ENCODE assay signal across 30 cellular contexts in the genomic region with DNA sequence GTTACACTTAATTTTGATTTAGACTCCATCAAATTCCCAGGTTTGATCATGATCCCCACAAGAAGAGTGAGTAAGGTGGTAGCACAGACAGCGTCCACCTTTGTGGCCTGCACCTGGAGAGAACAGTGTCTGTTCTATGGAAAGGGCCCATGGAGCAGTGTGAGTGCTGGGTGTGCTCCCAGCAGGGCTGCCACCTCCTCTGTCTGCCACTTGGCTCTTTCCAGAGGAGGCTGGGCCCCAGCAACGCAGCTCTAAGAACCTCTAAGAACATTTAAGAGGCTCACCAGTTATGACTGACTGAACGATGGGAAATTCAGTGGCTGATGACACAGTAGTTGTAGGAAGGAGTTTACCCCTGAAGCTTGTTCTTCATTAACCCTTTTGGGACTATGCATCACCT. TPM values are rescaled to one million over a fixed set of nuclear protein-coding genes. Genes with fewer than 3 reads are reported as not detected.
DNase-seq lines count a peak whose midpoint lies in the region; ATAC-seq, FAIRE-seq and TF ChIP-seq lines count a peak whose summit lies in the region.
"Had no signal": no experiment of that assay in that cellular context is flagged by ENCODE, and none has a peak within 500 bp of the region (broad histone marks: within the 10 kb centered on the region; RNA-seq: fewer than 3 reads in every experiment).

No MANE protein-coding gene starts in this region.

- CTCF ChIA-PET in activated CD4-positive, alpha-beta T cell treated with anti-CD3 and anti-CD28 coated beads, Interleukin-2, amount 10 ng/mL, durations not matched to agents 7 days and 5 days (lab: Charles Lee), result interaction anchor here (0.7 to 20.0 kb wide), 2 partner anchors 12 to 14 kb away, joined by 3 to 170 read pairs; a partner anchor contains a TSS

- H3K27ac Mint-ChIP-seq in activated CD4-positive, alpha-beta T cell treated with anti-CD3 and anti-CD28 coated beads, Interleukin-2, amount 10 ng/mL, durations not matched to agents 7 days and 5 days, result peak overlapping the region; percentile 52
- peak overlapping the region; percentile 81 for H3K27ac Mint-ChIP-seq in stimulated activated naive CD8-positive, alpha-beta T cell treated with anti-CD3 and anti-CD28 coated beads, Interleukin-15, Interleukin-2, amounts not matched to agents 100 ng/mL and 50 ng/mL, for 24 hours
- H3K27ac Mint-ChIP-seq: IgD-negative memory B cell had no signal

- intact Hi-C loops in lower lobe of right lung (cut with DNase I) (no loop called here), right lobe of liver (cut with DNase I) (no loop called here)

- no peak for FAIRE-seq in GM12891 (lab: Jason Lieb, UNC)
- FAIRE-seq: astrocyte, colon, D721Med had no signal

- no peak for TF ChIP-seq POLR2A in GM12891 (IDR thresholded peaks at IDR 0.05; ENCODE audit: low read depth, low read length)
- TF ChIP-seq POLR2A in right lobe of liver (IDR thresholded peaks at IDR 0.05), result no peak

- peaks cover 83% of the 10 kb centered on the region for H3K4me1 Mint-ChIP-seq in activated CD4-positive, alpha-beta T cell treated with anti-CD3 and anti-CD28 coated beads, Interleukin-2, amount 10 ng/mL, durations not matched to agents 7 days and 5 days
- H3K4me1 Mint-ChIP-seq in stimulated activated naive CD8-positive, alpha-beta T cell treated with anti-CD3 and anti-CD28 coated beads, Interleukin-15, Interleukin-2, amounts not matched to agents 100 ng/mL and 50 ng/mL, for 24 hours (ENCODE audit: low read depth), result peaks cover 96% of the 10 kb centered on the region

- H3K4me1 ChIP-seq in lower lobe of right lung, result peaks cover 32% of the 10 kb centered on the region
- peaks cover 0 to 2% (median 0%) of the 10 kb centered on the region in 4 donors for H3K4me1 ChIP-seq in right lobe of liver

- H3K36me3 ChIP-seq in lower lobe of right lung, result no peaks in the 10 kb centered on the region
- no peaks in the 10 kb centered on the region for H3K36me3 ChIP-seq in right lobe of liver
- H3K36me3 ChIP-seq: cardiac muscle cell had no signal

- H3K9me3 Mint-ChIP-seq in activated CD4-positive, alpha-beta T cell treated with anti-CD3 and anti-CD28 coated beads, Interleukin-2, amount 10 ng/mL, durations not matched to agents 7 days and 5 days, result no peaks in the 10 kb centered on the region
- no peaks in the 10 kb centered on the region for H3K9me3 Mint-ChIP-seq in stimulated activated naive CD8-positive, alpha-beta T cell treated with anti-CD3 and anti-CD28 coated beads, Interleukin-15, Interleukin-2, amounts not matched to agents 100 ng/mL and 50 ng/mL, for 24 hours
- H3K9me3 Mint-ChIP-seq: CD4-positive, alpha-beta memory T cell; IgD-negative memory B cell; naive thymus-derived CD8-positive, alpha-beta T cell had no signal

- no peak for TF ChIP-seq CTCF in lower lobe of right lung (IDR thresholded peaks at IDR 0.05)
- no peak for TF ChIP-seq CTCF in right lobe of liver (IDR thresholded peaks at IDR 0.05)

- H3K27ac ChIP-seq in lower lobe of right lung, result no peak overlapping the region
- H3K27ac ChIP-seq in right lobe of liver, result no peak overlapping the region
- H3K27ac ChIP-seq: cardiac muscle cell, epithelial cell of prostate had no signal

- no peaks in the 10 kb centered on the region for H3K27me3 Mint-ChIP-seq in activated CD4-positive, alpha-beta T cell treated with anti-CD3 and anti-CD28 coated beads, Interleukin-2, amount 10 ng/mL, durations not matched to agents 7 days and 5 days
- no peaks in the 10 kb centered on the region for H3K27me3 Mint-ChIP-seq in stimulated activated naive CD8-positive, alpha-beta T cell treated with anti-CD3 and anti-CD28 coated beads, Interleukin-15, Interleukin-2, amounts not matched to agents 100 ng/mL and 50 ng/mL, for 24 hours
- H3K27me3 Mint-ChIP-seq: CD4-positive, alpha-beta memory T cell had no signal

- no peak overlapping the region for H3K4me3 Mint-ChIP-seq in activated CD4-positive, alpha-beta T cell treated with anti-CD3 and anti-CD28 coated beads, Interleukin-2, amount 10 ng/mL, durations not matched to agents 7 days and 5 days
- H3K4me3 Mint-ChIP-seq in stimulated activated naive CD8-positive, alpha-beta T cell treated with anti-CD3 and anti-CD28 coated beads, Interleukin-15, Interleukin-2, amounts not matched to agents 100 ng/mL and 50 ng/mL, for 24 hours, result peak overlapping the region; percentile 54
- H3K4me3 Mint-ChIP-seq: CD4-positive, alpha-beta memory T cell; naive thymus-derived CD8-positive, alpha-beta T cell had no signal

- DNase-seq in activated CD4-positive, alpha-beta T cell treated with anti-CD3 and anti-CD28 coated beads, Interleukin-2, amount 10 ng/mL, durations not matched to agents 7 days and 5 days, result no peak
- DNase-seq in activated CD4-positive, alpha-beta T cell treated with anti-CD3 and anti-CD28 coated beads for 4 hours, result no peak
- DNase-seq in stimulated activated naive CD8-positive, alpha-beta T cell treated with anti-CD3 and anti-CD28 coated beads, Interleukin-15, Interleukin-2, amounts not matched to agents 100 U/mL and 50 U/mL, for 24 hours, result no peak
- DNase-seq in lower lobe of right lung (no peak), GM12891 (ENCODE audit: insufficient read length, low spot score) (no peak), right lobe of liver (no peak)
- DNase-seq: activated CD4-positive, alpha-beta T cell treated with anti-CD3 and anti-CD28 coated beads for 1 hour; activated naive CD4-positive, alpha-beta T cell treated with Interleukin-2 at 50 U/mL for 16 hours; AML-193; CD4-positive, alpha-beta memory T cell; effector memory CD4-positive, alpha-beta T cell; GOT3; naive thymus-derived CD8-positive, alpha-beta T cell; NCI-H1092; NCI-H1694; NCI-H748 treated with DMSO at 0.1 percent for 48 hours; Right ventricle myocardium superior; stimulated activated naive CD4-positive, alpha-beta T cell had no signal

- POLR2A ChIA-PET in activated CD4-positive, alpha-beta T cell treated with anti-CD3 and anti-CD28 coated beads, Interleukin-2, amount 10 ng/mL, durations not matched to agents 7 days and 5 days (lab: Charles Lee), result no interaction called here

- H3K9me3 ChIP-seq in lower lobe of right lung, result no peaks in the 10 kb centered on the region
- H3K9me3 ChIP-seq in right lobe of liver, result no peaks in the 10 kb centered on the region

- no peak for ATAC-seq in stimulated activated naive CD8-positive, alpha-beta T cell treated with anti-CD3 and anti-CD28 coated beads, Interleukin-15, Interleukin-2, amounts not matched to agents 100 U/mL and 50 U/mL, for 24 hours
- ATAC-seq in lower lobe of right lung (peak; percentile 27 to 50), right lobe of liver (no peak)
- ATAC-seq: naive thymus-derived CD8-positive, alpha-beta T cell; Panc1; SK-N-SH treated with all-trans-retinoic acid at 6 μM for 48 hours had no signal

- H3K27me3 ChIP-seq in lower lobe of right lung (ENCODE audit: low read depth) (no peaks in the 10 kb centered on the region), right lobe of liver (no peaks in the 10 kb centered on the region)
- H3K27me3 ChIP-seq: cardiac muscle cell, hepatocyte had no signal

- H3K36me3 Mint-ChIP-seq in activated CD4-positive, alpha-beta T cell treated with anti-CD3 and anti-CD28 coated beads, Interleukin-2, amount 10 ng/mL, durations not matched to agents 7 days and 5 days (ENCODE audit: low read depth), result peaks cover 4% of the 10 kb centered on the region
- peaks cover 57% of the 10 kb centered on the region for H3K36me3 Mint-ChIP-seq in stimulated activated naive CD8-positive, alpha-beta T cell treated with anti-CD3 and anti-CD28 coated beads, Interleukin-15, Interleukin-2, amounts not matched to agents 100 ng/mL and 50 ng/mL, for 24 hours (ENCODE audit: low read depth)
- H3K36me3 Mint-ChIP-seq: CD4-positive, alpha-beta memory T cell; IgD-negative memory B cell; naive thymus-derived CD8-positive, alpha-beta T cell had no signal

- H3K4me3 ChIP-seq in lower lobe of right lung (no peak overlapping the region), right lobe of liver (no peak overlapping the region)
- H3K4me3 ChIP-seq: cardiac muscle cell, hepatocyte, lung had no signal

- 100% methylated on average over 1 of the region's 3 CpGs for WGBS in right lobe of liver (ENCODE audit: insufficient coverage, low coverage, low lambda C conversion rate, missing lambda C conversion rate)

TF ChIP-seq in GM12891, 5 proteins besides CTCF, POLR2A, EP300 and RAD21:
- TF ChIP-seq POU2F2 (IDR thresholded peaks at IDR 0.05; ENCODE audit: low read depth, low read length), result no peak
- TF ChIP-seq POLR2AphosphoS5 (IDR thresholded peaks at IDR 0.05; ENCODE audit: low read depth, low read length), result no peak
- no peak for TF ChIP-seq TAF1 (IDR thresholded peaks at IDR 0.05; ENCODE audit: low read depth, low read length)
- no peak for TF ChIP-seq PAX5 (IDR thresholded peaks at IDR 0.05; ENCODE audit: insufficient read depth, low read length, severe bottlenecking)
- TF ChIP-seq SPI1 (IDR thresholded peaks at IDR 0.05; ENCODE audit: low read depth, low read length), result no peak

RNA-seq across cellular contexts. Expression of a gene that starts 17.3 kb away (rescaled TPM):
- total RNA-seq in activated CD4-positive, alpha-beta T cell treated with anti-CD3 and anti-CD28 coated beads, Interleukin-2, amount 10 ng/mL, durations not matched to agents 7 days and 5 days, result 10 to 100 TPM; 16.4 to 17.3 TPM
- total RNA-seq in lower lobe of right lung (24.3 TPM), right lobe of liver (1 to 10 TPM in 1 of 6 experiments, under 1 TPM in 5; 0.18 to 1.2 (median 0.39) TPM)
- polyA plus RNA-seq in GM12891 (2012; ENCODE audit: low read depth, missing spikeins), result 4.5 TPM
- total RNA-seq: cardiac muscle cell, temporal lobe had no signal
- polyA plus RNA-seq: cardiac muscle cell; naive thymus-derived CD8-positive, alpha-beta T cell had no signal

Comparison
In these comparisons a context has a peak if more than half of its experiments do, and no peak if none do; other contexts are left out.
1. ATAC-seq: peak in lower lobe of right lung (2 of 2); none in stimulated activated naive CD8-positive, alpha-beta T cell treated with anti-CD3 and anti-CD28 coated beads, Interleukin-15, Interleukin-2, amounts not matched to agents 100 U/mL and 50 U/mL, for 24 hours (single experiment) and right lobe of liver (0 of 4).
2. RNA of a gene that starts 17.3 kb away (total RNA-seq): 24.3 TPM in lower lobe of right lung (single experiment) and 16.4 to 17.3 TPM in activated CD4-positive, alpha-beta T cell treated with anti-CD3 and anti-CD28 coated beads, Interleukin-2, amount 10 ng/mL, durations not matched to agents 7 days and 5 days; 0.18 to 1.2 TPM in right lobe of liver; every median in the first group is over 4 times any median in the second.